In genomic region chr20:20489054-20489453, GRCh38 we compare ENCODE assay signal across 9 cellular contexts.
DNase-seq lines count a peak whose midpoint lies in the region; ATAC-seq and TF ChIP-seq lines count a peak whose summit lies in the region.
"Had no signal": no experiment of that assay in that cellular context is flagged by ENCODE, and none has a peak within 500 bp of the region (broad histone marks: within the 10 kb centered on the region; RNA-seq: fewer than 3 reads in every experiment).

No MANE protein-coding gene starts in this region.

- H3K27ac ChIP-seq in fibroblast of lung (ENCODE audit: insufficient read depth, low read length): no peak overlapping the region
- H3K27ac ChIP-seq: parathyroid adenoma had no signal

- peak; percentile 89 for ATAC-seq in GM18867 (IDR thresholded peaks at IDR 0.05; ENCODE audit: unreplicated experiment)
- peak; percentile 93 for ATAC-seq in GM21447 (IDR thresholded peaks at IDR 0.05; ENCODE audit: unreplicated experiment)
- ATAC-seq in HG03135 (IDR thresholded peaks at IDR 0.05; ENCODE audit: unreplicated experiment): peak; percentile 82
- ATAC-seq: K562 had no signal

- H3K79me2 ChIP-seq in fibroblast of lung (ENCODE audit: control insufficient read depth, insufficient read depth, low read length): no peaks in the 10 kb centered on the region
- H3K79me2 ChIP-seq: parathyroid adenoma had no signal

- H4K20me1 ChIP-seq in fibroblast of lung (ENCODE audit: control insufficient read depth, extremely low read depth, insufficient read depth, low read length): no peaks in the 10 kb centered on the region

- TF ChIP-seq CTCF in fibroblast of lung (conservative IDR thresholded peaks at IDR 0.05 in 1 of 2, IDR thresholded peaks at IDR 0.05 in 1 of 2; ENCODE audit: low read depth in 1 of 2, low read length in 2 of 2): no peak

- H3K36me3 ChIP-seq in fibroblast of lung (ENCODE audit: control insufficient read depth, insufficient read depth, low read length): no peaks in the 10 kb centered on the region

- H3K9me3 ChIP-seq in fibroblast of lung (ENCODE audit: control insufficient read depth, insufficient read depth, low read depth, low read length): no peaks in the 10 kb centered on the region

- H3K27me3 ChIP-seq in fibroblast of lung (ENCODE audit: control insufficient read depth, insufficient read depth, low read length): no peaks in the 10 kb centered on the region

- H2AFZ ChIP-seq in fibroblast of lung (ENCODE audit: low read length): no peak overlapping the region
- H2AFZ ChIP-seq: parathyroid adenoma had no signal

- peaks cover 4% of the 10 kb centered on the region for H3K4me1 ChIP-seq in fibroblast of lung (ENCODE audit: control insufficient read depth, extremely low read depth, insufficient read depth, low read length)
- H3K4me1 ChIP-seq: parathyroid adenoma had no signal

- no peak overlapping the region for H3K4me2 ChIP-seq in fibroblast of lung (ENCODE audit: extremely low read depth, insufficient read depth, low read length)

- no peak overlapping the region for H3K4me3 ChIP-seq in fibroblast of lung (replicated peaks in 1 of 4; ENCODE audit: control extremely low read depth in 1 of 4, insufficient read depth in 1 of 4, low read depth in 3 of 4, low read length in 4 of 4)
- H3K4me3 ChIP-seq: K562 had no signal

- no peak overlapping the region for H3K9ac ChIP-seq in fibroblast of lung (ENCODE audit: insufficient read depth, low read length)
- H3K9ac ChIP-seq: parathyroid adenoma had no signal

- DNase-seq in fibroblast of lung (ENCODE audit: low read depth in 2 of 2) (peak; percentile 28 to 62), HK-2 (ENCODE audit: unreplicated experiment) (no peak), AG20443 (ENCODE audit: low spot score) (no peak), NCI-H524 treated with DMSO at 0.1 percent for 48 hours (lab: John Stamatoyannopoulos, UW) (no peak)

Comparison
In these comparisons a context has a peak if more than half of its experiments do, and no peak if none do; other contexts are left out.
1. DNase-seq: peak in fibroblast of lung (2 of 2); none in HK-2 (single experiment), AG20443 (single experiment) and NCI-H524 treated with DMSO at 0.1 percent for 48 hours (single experiment).
2. Peak in every context shown above with its lines, with median percentiles within 50 percentile points of each other: ATAC-seq.